12 cellular contexts compared by ENCODE assay signal in the genomic region with DNA sequence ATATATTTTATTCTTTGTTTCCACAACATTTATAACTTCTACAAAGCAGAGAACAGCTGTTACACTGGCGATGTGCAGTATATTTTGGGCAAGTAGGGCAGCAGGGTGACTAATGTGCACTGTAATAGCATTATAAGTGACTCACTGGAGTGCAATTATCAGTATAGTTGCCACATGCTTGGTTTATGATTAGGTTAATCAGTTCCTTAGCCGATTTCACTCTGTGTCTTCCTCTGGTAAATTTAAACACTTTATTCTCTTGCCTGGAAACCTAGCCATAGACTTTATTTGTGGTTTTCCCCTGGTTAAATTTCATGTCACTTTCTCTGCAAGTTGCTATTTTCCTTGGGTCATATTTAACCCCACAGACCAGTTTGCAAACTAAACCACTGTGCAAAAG.
DNase-seq lines count a peak whose midpoint lies in the region; ATAC-seq and TF ChIP-seq lines count a peak whose summit lies in the region.
"Had no signal": no experiment of that assay in that cellular context is flagged by ENCODE, and none has a peak within 500 bp of the region (broad histone marks: within the 10 kb centered on the region; RNA-seq: fewer than 3 reads in every experiment).

No MANE protein-coding gene starts in this region.

- ATAC-seq in mucosa of descending colon (peak; percentile 89), GM21367 (IDR thresholded peaks at IDR 0.05; ENCODE audit: unreplicated experiment) (no peak), HG03139 (IDR thresholded peaks at IDR 0.05; ENCODE audit: unreplicated experiment) (no peak)

- H3K4me1 Mint-ChIP-seq in HFFc6 (ENCODE audit: low read depth) = peaks cover 32% of the 10 kb centered on the region
- H3K4me1 Mint-ChIP-seq: memory B cell had no signal

- H3K4me1 ChIP-seq in mucosa of descending colon (ENCODE audit: low read depth) (no peaks in the 10 kb centered on the region), HAP-1 (peaks cover 13% of the 10 kb centered on the region)
- H3K4me1 ChIP-seq: Peyer's patch had no signal

- H3K36me3 ChIP-seq in mucosa of descending colon (ENCODE audit: low read depth) (no peaks in the 10 kb centered on the region), HAP-1 (replicated peaks) (no peaks in the 10 kb centered on the region)
- H3K36me3 ChIP-seq: Peyer's patch had no signal

- peak overlapping the region; percentile 48; the same call in 1 of the 2 replicates for H3K27ac Mint-ChIP-seq in HFFc6
- H3K27ac Mint-ChIP-seq: memory B cell, type B pancreatic cell had no signal

- H3K36me3 Mint-ChIP-seq in HFFc6 (ENCODE audit: low read depth) = peaks cover 6% of the 10 kb centered on the region; the same call in 1 of the 2 replicates
- H3K36me3 Mint-ChIP-seq: memory B cell, type B pancreatic cell had no signal

- peak; percentile 39 for DNase-seq in AG20443 (ENCODE audit: low spot score)
- DNase-seq in HFFc6 = peak; percentile 74
- peak; percentile 45 for DNase-seq in astrocyte of the hippocampus (ENCODE audit: low read depth, low spot score)
- DNase-seq in mucosa of descending colon = no peak
- DNase-seq in stimulated activated CD4-positive, alpha-beta T cell treated with anti-CD3 and anti-CD28 coated beads, Interleukin-12 subunit alpha, Interleukin-12 subunit beta, amount 100 ng/mL, for 4 hours = no peak
- DNase-seq in HAP-1 (ENCODE audit: low spot score in 2 of 2) = no peak
- DNase-seq: glutamatergic neuron, Peyer's patch had no signal

- no peaks in the 10 kb centered on the region for H3K9me3 ChIP-seq in mucosa of descending colon
- H3K9me3 ChIP-seq in HAP-1 = no peaks in the 10 kb centered on the region; the same call in 1 of the 2 replicates
- H3K9me3 ChIP-seq: Peyer's patch had no signal

- no peaks in the 10 kb centered on the region; the same call in 1 of the 2 replicates for H3K9me3 Mint-ChIP-seq in HFFc6
- H3K9me3 Mint-ChIP-seq: type B pancreatic cell had no signal

- intact Hi-C loops in mucosa of descending colon (cut with DNase I, micrococcal nuclease) = no loop called here

- H3K27me3 ChIP-seq in HAP-1 (ENCODE audit: low read depth) = no peaks in the 10 kb centered on the region
- H3K27me3 ChIP-seq: Peyer's patch had no signal

- peak overlapping the region; percentile 6; the same call in 1 of the 2 replicates for H3K4me3 Mint-ChIP-seq in HFFc6
- H3K4me3 Mint-ChIP-seq: memory B cell, type B pancreatic cell had no signal

- H3K27me3 Mint-ChIP-seq in HFFc6 (ENCODE audit: insufficient read depth) = no peaks in the 10 kb centered on the region
- H3K27me3 Mint-ChIP-seq: memory B cell, type B pancreatic cell had no signal

- in situ Hi-C loops in HAP-1 (cut with MboI; ENCODE audit: low sequenced_read_pairs) = no loop called here

- H3K4me3 ChIP-seq in mucosa of descending colon (no peak overlapping the region), HAP-1 (no peak overlapping the region)
- H3K4me3 ChIP-seq: Peyer's patch had no signal

- TF ChIP-seq CTCF in HFFc6 (IDR thresholded peaks at IDR 0.05) (no peak), mucosa of descending colon (IDR thresholded peaks at IDR 0.05) (no peak)

Comparison
In these comparisons a context has a peak if more than half of its experiments do, and no peak if none do; other contexts are left out.
1. DNase-seq: peak in AG20443 (single experiment), HFFc6 (single experiment) and astrocyte of the hippocampus (single experiment); none in mucosa of descending colon (0 of 3), stimulated activated CD4-positive, alpha-beta T cell treated with anti-CD3 and anti-CD28 coated beads, Interleukin-12 subunit alpha, Interleukin-12 subunit beta, amount 100 ng/mL, for 4 hours (single experiment) and HAP-1 (0 of 2).